In the genomic region with DNA sequence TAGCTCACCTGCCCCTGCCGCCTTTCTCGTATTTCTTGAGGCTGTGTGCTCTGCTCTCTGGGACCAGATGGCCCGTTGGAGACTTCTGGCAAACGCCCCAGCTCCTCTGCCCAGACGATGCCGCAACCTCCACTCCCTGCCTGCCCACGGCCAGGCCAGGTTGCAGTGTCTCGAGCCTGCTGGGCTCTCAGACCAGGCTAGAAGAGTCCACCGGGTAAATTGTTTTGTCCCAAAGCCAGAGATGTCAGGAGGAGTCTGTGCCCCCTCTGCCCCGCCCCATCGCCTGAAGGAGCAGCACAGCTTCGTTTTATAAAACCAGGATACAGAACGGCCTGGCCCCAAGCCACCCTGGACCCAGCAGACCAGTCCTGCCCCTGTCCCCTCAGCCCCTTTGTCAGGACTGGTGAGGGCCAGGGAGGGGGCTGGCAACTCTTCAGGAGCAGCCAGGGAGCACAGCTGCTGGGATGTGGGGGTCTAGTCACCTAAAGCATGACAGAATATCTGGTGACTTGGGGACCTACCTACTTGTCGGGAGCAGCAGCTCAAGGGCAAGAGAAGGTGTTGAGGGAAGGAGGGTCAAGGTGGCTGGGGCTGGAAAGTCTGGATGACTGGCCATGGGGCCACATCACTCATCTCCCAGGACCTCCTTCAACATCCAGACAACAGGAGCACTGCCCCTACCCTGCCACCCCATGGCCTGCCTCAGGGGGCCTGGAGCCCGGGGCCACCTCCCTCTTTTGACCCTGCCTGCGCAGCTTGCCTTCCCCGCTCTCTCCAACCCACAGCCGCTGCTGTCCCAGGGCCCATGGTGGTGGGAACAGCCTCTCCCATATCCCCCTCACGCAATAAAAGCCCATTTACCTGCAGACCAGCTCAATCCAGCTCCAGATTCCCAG, we compare ENCODE assay signal across 11 cellular contexts. TPM values are rescaled to one million over a fixed set of nuclear protein-coding genes. Genes with fewer than 3 reads are reported as not detected.
DNase-seq lines count a peak whose midpoint lies in the region; ATAC-seq, FAIRE-seq and TF ChIP-seq lines count a peak whose summit lies in the region.
"Had no signal": no experiment of that assay in that cellular context is flagged by ENCODE, and none has a peak within 500 bp of the region (broad histone marks: within the 10 kb centered on the region; RNA-seq: fewer than 3 reads in every experiment).

No MANE protein-coding gene starts in this region.

- H3K79me2 ChIP-seq in mammary epithelial cell (ENCODE audit: insufficient read depth, low read length) (no peaks in the 10 kb centered on the region), PC-3 (ENCODE audit: low read length) (no peaks in the 10 kb centered on the region), HepG2 (ENCODE audit: insufficient read depth, low read length) (no peaks in the 10 kb centered on the region)

- H3K27ac ChIP-seq in mammary epithelial cell (ENCODE audit: insufficient read depth, low read depth, low read length) = no peak overlapping the region
- H3K27ac ChIP-seq in PC-3 (ENCODE audit: low read length) = peak overlapping the region; percentile 89; the same call in 1 of the 2 replicates
- no peak overlapping the region for H3K27ac ChIP-seq in HepG2 (ENCODE audit: extremely low read length, insufficient read depth, low read length)
- H3K27ac ChIP-seq in aorta (ENCODE audit: low read depth in 1 of 2, low read length in 2 of 2) = no peak overlapping the region

- peaks cover 18% of the 10 kb centered on the region for H3K4me1 ChIP-seq in mammary epithelial cell (ENCODE audit: insufficient read depth, low read length)
- peaks cover 79% of the 10 kb centered on the region for H3K4me1 ChIP-seq in PC-3 (ENCODE audit: insufficient read depth, low read length)
- H3K4me1 ChIP-seq in HepG2 (ENCODE audit: insufficient read depth, low read length) = peaks cover 47% of the 10 kb centered on the region
- no peaks in the 10 kb centered on the region for H3K4me1 ChIP-seq in aorta (ENCODE audit: control insufficient read depth in 1 of 2, insufficient read depth in 2 of 2, low read length in 2 of 2)

- H3K9me3 Mint-ChIP-seq in MCF 10A (ENCODE audit: unreplicated experiment) = no peaks in the 10 kb centered on the region
- H3K9me3 Mint-ChIP-seq: endodermal cell had no signal

- H4K20me1 ChIP-seq in mammary epithelial cell (ENCODE audit: insufficient read depth, low read length) (no peaks in the 10 kb centered on the region), PC-3 (ENCODE audit: low read length) (no peaks in the 10 kb centered on the region), HepG2 (ENCODE audit: insufficient read depth, low read length) (no peaks in the 10 kb centered on the region)

- DNase-seq in MCF 10A (ENCODE audit: unreplicated experiment) (peak; percentile 93), mammary epithelial cell (no peak), PC-3 (no peak), HepG2 (ENCODE audit: low spot score) (no peak), aorta (peak; percentile 33 to 68)
- DNase-seq: activated CD4-positive, CD25-positive, alpha-beta regulatory T cell treated with anti-CD3 and anti-CD28 coated beads, Interleukin-2, amount 50 U/mL, for 72 hours; endodermal cell; stimulated activated CD4-positive, alpha-beta T cell treated with anti-CD3 and anti-CD28 coated beads, Interleukin-12 subunit alpha, Interleukin-12 subunit beta, amount 100 ng/mL, for 4 hours had no signal

- no peak for TF ChIP-seq RAD21 in HepG2 (CRISPR knock-in tag; IDR thresholded peaks at IDR 0.05)

- intact Hi-C loops in MCF 10A (cut with micrococcal nuclease) (loop anchor here (5.0 kb wide), 2 partner anchors 34 to 144 kb away; a partner anchor contains a TSS), mammary epithelial cell (cut with micrococcal nuclease) (no loop called here), PC-3 (cut with micrococcal nuclease) (no loop called here), HepG2 (cut with micrococcal nuclease; ENCODE audit: unreplicated experiment) (no loop called here), aorta (cut with DNase I) (no loop called here)

- no peaks in the 10 kb centered on the region for H3F3A ChIP-seq in PC-3 (ENCODE audit: low read length, unreplicated experiment)

- peaks cover 70% of the 10 kb centered on the region for H3K4me1 Mint-ChIP-seq in MCF 10A (ENCODE audit: insufficient read depth, unreplicated experiment)

- dilution Hi-C loops in mammary epithelial cell (cut with HindIII; ENCODE audit: low sequenced_read_pairs) = no loop called here

- BruUV-seq in MCF 10A (replicated peaks; lab: Mats Ljungman, UMichigan) (no TSS peak), mammary epithelial cell (replicated peaks; lab: Mats Ljungman, UMichigan) (no TSS peak), PC-3 (replicated peaks; lab: Mats Ljungman, UMichigan) (no TSS peak), HepG2 (replicated peaks; lab: Mats Ljungman, UMichigan) (no TSS peak)

- in situ Hi-C loops in mammary epithelial cell (cut with MboI; ENCODE audit: low sequenced_read_pairs in 2 of 2) (no loop called here), HepG2 (cut with HindIII; ENCODE audit: extremely low pct_ligation_motif_present, low pct_unique_long_range_greater_than_20kb) (no loop called here)

- no peak overlapping the region for H3K4me3 Mint-ChIP-seq in MCF 10A (ENCODE audit: unreplicated experiment)
- H3K4me3 Mint-ChIP-seq: endodermal cell had no signal

- H3K9me2 ChIP-seq in PC-3 (replicated peaks; ENCODE audit: low read length) = no peaks in the 10 kb centered on the region

- TF ChIP-seq CTCF in MCF 10A (IDR thresholded peaks at IDR 0.05; ENCODE audit: unreplicated experiment) (no peak), mammary epithelial cell (conservative IDR thresholded peaks at IDR 0.05 in 1 of 2, IDR thresholded peaks at IDR 0.05 in 1 of 2; ENCODE audit: extremely low read depth in 1 of 2, insufficient read depth in 1 of 2, low read depth in 1 of 2, low read length in 2 of 2) (no peak), PC-3 (conservative IDR thresholded peaks at IDR 0.05; ENCODE audit: low read depth, low read length) (no peak), HepG2 (CRISPR knock-in tag; IDR thresholded peaks at IDR 0.05) (no peak)

- TF ChIP-seq POLR2A in HepG2 (IDR thresholded peaks at IDR 0.05; ENCODE audit: insufficient read depth in 1 of 2, low read depth in 2 of 2, low read length in 2 of 2) = no peak

- TF ChIP-seq EP300 in HepG2 (IDR thresholded peaks at IDR 0.05; ENCODE audit: low read depth in 2 of 2, low read length in 2 of 2) (no peak), HepG2 (CRISPR knock-in tag; IDR thresholded peaks at IDR 0.05; ENCODE audit: borderline replicate concordance) (no peak)

- H3K36me3 ChIP-seq in mammary epithelial cell (ENCODE audit: insufficient read depth, low read length) (no peaks in the 10 kb centered on the region), PC-3 (ENCODE audit: low read depth, low read length) (no peaks in the 10 kb centered on the region), HepG2 (replicated peaks in 1 of 2; ENCODE audit: control insufficient read depth in 1 of 2, insufficient read depth in 2 of 2, low read length in 2 of 2) (no peaks in the 10 kb centered on the region), aorta (ENCODE audit: control insufficient read depth in 1 of 2, insufficient read depth in 2 of 2, low read length in 1 of 2) (no peaks in the 10 kb centered on the region)

- no peaks in the 10 kb centered on the region for H3K27me3 ChIP-seq in mammary epithelial cell (ENCODE audit: insufficient read depth, low read length)
- no peaks in the 10 kb centered on the region for H3K27me3 ChIP-seq in PC-3 (ENCODE audit: low read length)
- peaks cover 5 to 46% of the 10 kb centered on the region in 2 experiments; a peak in 3 of 5 replicates for H3K27me3 ChIP-seq in HepG2 (ENCODE audit: control insufficient read depth in 1 of 2, insufficient read depth in 2 of 2, low read length in 2 of 2)
- H3K27me3 ChIP-seq in aorta (ENCODE audit: control insufficient read depth in 1 of 2, insufficient read depth in 2 of 2, low read length in 1 of 2) = no peaks in the 10 kb centered on the region

- CTCF ChIA-PET in MCF 10A (lab: Yijun Ruan, JAX) = interaction anchor here (0.6 to 8.0 kb wide), 19 partner anchors 9 to 720 kb away, joined by 3 to 78 read pairs (median 4); a partner anchor contains a TSS
- CTCF ChIA-PET in mammary epithelial cell (lab: Charles Lee; ENCODE audit: low non-redundant PET) = no interaction called here
- CTCF ChIA-PET in PC-3 (lab: Charles Lee) = no interaction called here
- CTCF ChIA-PET in HepG2 (lab: Yijun Ruan, JAX; ENCODE audit: low intra/inter-chr PET ratio, low total read pairs) = no interaction called here

- POLR2A ChIA-PET in MCF 10A (lab: Yijun Ruan, JAX) = interaction anchor here (0.6 to 7.5 kb wide), 22 partner anchors 7 to 1101 kb away, joined by 3 to 97 read pairs (median 3); a partner anchor contains a TSS
- POLR2A ChIA-PET in PC-3 (lab: Charles Lee; ENCODE audit: unreplicated experiment) = interaction anchor here (0.6 kb wide), 1 partner anchor 11 kb away, joined by 3 read pairs; no protein-coding TSS in a partner anchor
- POLR2A ChIA-PET in HepG2 (lab: Yijun Ruan, JAX) = interaction anchor here (1.1 to 1.6 kb wide), 2 partner anchors 16 to 307 kb away, joined by 3 to 4 read pairs; no protein-coding TSS in a partner anchor

- no peaks in the 10 kb centered on the region for H3K36me3 Mint-ChIP-seq in MCF 10A (ENCODE audit: insufficient read depth, unreplicated experiment)

- H3K9me3 ChIP-seq in mammary epithelial cell (replicated peaks; ENCODE audit: insufficient read depth, low read length) (no peaks in the 10 kb centered on the region), PC-3 (ENCODE audit: low read length) (no peaks in the 10 kb centered on the region), HepG2 (ENCODE audit: low read length) (no peaks in the 10 kb centered on the region), aorta (ENCODE audit: control insufficient read depth, low read length) (no peaks in the 10 kb centered on the region)

- H3K9ac ChIP-seq in mammary epithelial cell (ENCODE audit: insufficient read depth, low read length) (no peak overlapping the region), PC-3 (ENCODE audit: low read length) (no peak overlapping the region), HepG2 (ENCODE audit: insufficient read depth, low read depth, low read length) (no peak overlapping the region)

- H2AFZ ChIP-seq in mammary epithelial cell (ENCODE audit: low read depth, low read length) (no peak overlapping the region), PC-3 (ENCODE audit: low read length) (no peak overlapping the region), HepG2 (ENCODE audit: low read length) (no peak overlapping the region)

- FAIRE-seq in HepG2 (lab: Jason Lieb, UNC) = no peak

- ATAC-seq in PC-3 = no peak
- peak; percentile 45 for ATAC-seq in HepG2
- no peak for ATAC-seq in aorta (ENCODE audit: low FRiP score)
- ATAC-seq in HG02970 (IDR thresholded peaks at IDR 0.05; ENCODE audit: low FRiP score, unreplicated experiment) = no peak
- no peak for ATAC-seq in HG03442 (IDR thresholded peaks at IDR 0.05; ENCODE audit: unreplicated experiment)
- ATAC-seq in GM18519 (IDR thresholded peaks at IDR 0.05; ENCODE audit: low FRiP score, unreplicated experiment) = no peak

- H3K4me3 ChIP-seq in mammary epithelial cell (replicated peaks in 1 of 3; ENCODE audit: insufficient read depth in 1 of 3, low read depth in 2 of 3, low read length in 3 of 3) (no peak overlapping the region), PC-3 (ENCODE audit: low read length) (no peak overlapping the region), HepG2 (replicated peaks in 1 of 3; ENCODE audit: insufficient read depth in 1 of 3, low read depth in 2 of 3, low read length in 3 of 3) (peak overlapping the region in 2 of 3 experiments; percentile 32 to 53; a peak in 2 of 6 replicates), aorta (ENCODE audit: low read length in 2 of 2) (no peak overlapping the region)

- H3K4me2 ChIP-seq in mammary epithelial cell (ENCODE audit: insufficient read depth, low read depth, low read length) = no peak overlapping the region
- H3K4me2 ChIP-seq in PC-3 (ENCODE audit: low read length) = peak overlapping the region; percentile 75
- peak overlapping the region; percentile 73 for H3K4me2 ChIP-seq in HepG2 (ENCODE audit: low read depth, low read length)

- WGBS in mammary epithelial cell (ENCODE audit: low coverage, missing lambda C conversion rate) = 75% methylated on average over 5 of the region's 19 CpGs
- WGBS in HepG2 (ENCODE audit: low lambda C conversion rate) = 54% methylated on average over 9 of the region's 19 CpGs
- WGBS in aorta, 2 donors = 79 to 86% methylated on average over 19 of the region's 19 CpGs

- H3K27ac Mint-ChIP-seq in MCF 10A (ENCODE audit: low read depth, unreplicated experiment) = no peak overlapping the region
- H3K27ac Mint-ChIP-seq: endodermal cell had no signal

- H3K27me3 Mint-ChIP-seq in MCF 10A (ENCODE audit: insufficient read depth, unreplicated experiment) = no peaks in the 10 kb centered on the region

RNA-seq across cellular contexts. Expression of a gene that starts 33.9 kb away (rescaled TPM):
- total RNA-seq in MCF 10A (2022) (98.5 and 106 TPM in 2 replicates), mammary epithelial cell (10 to 100 TPM; 17.7 to 35.7 TPM), PC-3 (2014; rRNA removed) (35.1 and 42.0 TPM in 2 replicates), HepG2 (2016; rRNA removed; fragmentation: Illumina TruSeq; extraction: Trizol) (64.4 and 76.7 TPM in 2 replicates), aorta (10 to 100 TPM; 42.2 to 48.4 TPM)
- polyA plus RNA-seq in mammary epithelial cell (16.1 TPM), HepG2 (2011; rRNA removed) (38.2 and 38.9 TPM in 2 replicates), aorta (10 to 100 TPM in 1 of 2 donors, 1 to 10 TPM in 1; 8.5 to 16.2 TPM)
- polyA minus RNA-seq in mammary epithelial cell = 54.8 TPM
- total RNA-seq in HepG2 (2016; cell fraction: cytosol; rRNA removed; fragmentation: Illumina TruSeq; extraction: Trizol; ENCODE audit: low read depth) = 5.8 and 7.2 TPM in 2 replicates
- 58.0 and 76.5 TPM in 2 replicates for total RNA-seq in HepG2 (2016; cell fraction: insoluble cytoplasmic fraction; rRNA removed; fragmentation: Illumina TruSeq; extraction: Trizol)
- 18.3 and 23.6 TPM in 2 replicates for total RNA-seq in HepG2 (2016; cell fraction: membrane; rRNA removed; fragmentation: Illumina TruSeq; extraction: Trizol)
- total RNA-seq in HepG2 (2016; cell fraction: nucleus; rRNA removed; fragmentation: Illumina TruSeq; extraction: Trizol) = 103 and 116 TPM in 2 replicates
- 25.2 and 34.9 TPM in 2 replicates for polyA plus RNA-seq in HepG2 (2011; cell fraction: cytosol; rRNA removed)
- 20.9 and 21.1 TPM in 2 replicates for polyA plus RNA-seq in HepG2 (2011; cell fraction: nucleus; rRNA removed)
- polyA plus RNA-seq in HepG2 (2012) = 42.0 and 46.8 TPM in 2 replicates
- polyA plus RNA-seq in HepG2 (2016; cell fraction: cytosol; fragmentation: Illumina TruSeq; extraction: Trizol; ENCODE audit: low read depth) = 3.8 and 4.4 TPM in 2 replicates
- polyA plus RNA-seq in HepG2 (2016; cell fraction: insoluble cytoplasmic fraction; fragmentation: Illumina TruSeq; extraction: Trizol; ENCODE audit: low read depth) = 58.6 and 66.3 TPM in 2 replicates
- 12.1 and 13.5 TPM in 2 replicates for polyA plus RNA-seq in HepG2 (2016; cell fraction: membrane; fragmentation: Illumina TruSeq; extraction: Trizol; ENCODE audit: low read depth)
- polyA plus RNA-seq in HepG2 (2016; cell fraction: nucleus; fragmentation: Illumina TruSeq; extraction: Trizol; ENCODE audit: insufficient read depth, low read depth) = 109 and 114 TPM in 2 replicates
- polyA minus RNA-seq in HepG2 (2011; rRNA and poly(A)+ RNA removed; ENCODE audit: low replicate concordance) = 59.8 and 110 TPM in 2 replicates
- polyA minus RNA-seq in HepG2 (2011; cell fraction: cytosol; rRNA and poly(A)+ RNA removed) = 35.1 and 35.9 TPM in 2 replicates
- 43.9 and 51.8 TPM in 2 replicates for polyA minus RNA-seq in HepG2 (2011; cell fraction: nucleus; rRNA and poly(A)+ RNA removed)

Comparison
In these comparisons a context has a peak if more than half of its experiments do, and no peak if none do; other contexts are left out.
1. DNase-seq: peak in MCF 10A (single experiment) and aorta (2 of 2); none in mammary epithelial cell (single experiment), PC-3 (single experiment) and HepG2 (single experiment).
2. H3K4me3 ChIP-seq: peak in HepG2 (2 of 3); none in mammary epithelial cell (0 of 3), PC-3 (single experiment) and aorta (0 of 2).